In genomic region chr2:166179201-166179600, GRCh38 we compare ENCODE assay signal across 20 cellular contexts. TPM values are rescaled to one million over a fixed set of nuclear protein-coding genes. Genes with fewer than 3 reads are reported as not detected.
DNase-seq lines count a peak whose midpoint lies in the region; ATAC-seq and TF ChIP-seq lines count a peak whose summit lies in the region.
"Had no signal": no experiment of that assay in that cellular context is flagged by ENCODE, and none has a peak within 500 bp of the region (broad histone marks: within the 10 kb centered on the region; RNA-seq: fewer than 3 reads in every experiment).

No MANE protein-coding gene starts in this region.

- H3K4me3 ChIP-seq in ACC112 (ENCODE audit: low read depth, low read length) (peak overlapping the region; percentile 24; the same call in 1 of the 2 replicates), IMR-90 (ENCODE audit: insufficient read depth, low read depth, low read length) (no peak overlapping the region), cardiac fibroblast (replicated peaks in 1 of 2; ENCODE audit: low read depth in 2 of 2, low read length in 2 of 2) (no peak overlapping the region), kidney epithelial cell (ENCODE audit: low read depth, low read length) (no peak overlapping the region)
- H3K4me3 ChIP-seq: BLaER1 treated with 17β-estradiol and CSF1 and Interleukin-3, amounts not matched to agents 10 nM and 100 nM had no signal

- H4K5ac ChIP-seq in IMR-90 (ENCODE audit: low read depth, low read length) = no peak overlapping the region

- in situ Hi-C loops in IMR-90 (cut with MboI; ENCODE audit: low sequenced_read_pairs) = no loop called here

- no peak overlapping the region for H2BK120ac ChIP-seq in IMR-90 (ENCODE audit: low read depth, low read length)

- H4K91ac ChIP-seq in IMR-90 (ENCODE audit: insufficient read depth, low read depth, low read length) = no peak overlapping the region

- H3K27ac ChIP-seq in ACC112 (ENCODE audit: low read depth, low read length) (no peak overlapping the region), IMR-90 (ENCODE audit: insufficient read depth, low read length) (no peak overlapping the region)
- H3K27ac ChIP-seq: BLaER1 treated with 17β-estradiol and CSF1 and Interleukin-3, amounts not matched to agents 10 nM and 100 nM had no signal

- no peak overlapping the region for H3K9ac ChIP-seq in IMR-90 (ENCODE audit: low read depth, low read length)
- H3K9ac ChIP-seq: BLaER1 treated with 17β-estradiol and CSF1 and Interleukin-3, amounts not matched to agents 10 nM and 100 nM had no signal

- CTCF ChIA-PET in IMR-90 (lab: Yijun Ruan, JAX) = interaction anchor here (0.7 to 1.0 kb wide), 4 partner anchors 15 to 546 kb away, joined by 3 to 4 read pairs (median 3); no protein-coding TSS in a partner anchor

- TF ChIP-seq RAD21 in IMR-90 (IDR thresholded peaks at IDR 0.05; ENCODE audit: low read length) = peak; percentile 45

- peak overlapping the region; percentile 55 for H2AFZ ChIP-seq in ACC112 (ENCODE audit: low read length, unreplicated experiment)
- no peak overlapping the region for H2AFZ ChIP-seq in IMR-90 (replicated peaks; ENCODE audit: low read length, poor library complexity)

- H3K79me1 ChIP-seq in IMR-90 (ENCODE audit: low read depth in 1 of 2, low read length in 2 of 2) = no peaks in the 10 kb centered on the region

- no CpG with 5 or more reads among the region's 3 CpGs for WGBS in IMR-90 (ENCODE audit: extremely low coverage in 2 of 2, insufficient read length in 1 of 2), 2 experiments

- H4K8ac ChIP-seq in IMR-90 (ENCODE audit: low read depth in 2 of 2, low read length in 2 of 2) = no peak overlapping the region

- H2AK9ac ChIP-seq in IMR-90 (replicated peaks; ENCODE audit: low read depth, low read length, poor library complexity) = no peak overlapping the region

- H2BK5ac ChIP-seq in IMR-90 (ENCODE audit: low read depth, low read length, poor library complexity, severe bottlenecking) = no peak overlapping the region

- no peak overlapping the region for H2BK20ac ChIP-seq in IMR-90 (ENCODE audit: low read depth, low read length)

- no peak overlapping the region for H3K4ac ChIP-seq in IMR-90 (ENCODE audit: low read depth, low read length)

- ATAC-seq in IMR-90 (ENCODE audit: low read depth) (no peak), HG02840 (IDR thresholded peaks at IDR 0.05; ENCODE audit: low FRiP score, unreplicated experiment) (no peak)
- ATAC-seq: Right ventricle myocardium inferior had no signal

- no peak overlapping the region for H3K4me2 ChIP-seq in IMR-90 (ENCODE audit: low read depth, low read length)
- H3K4me2 ChIP-seq: BLaER1 treated with 17β-estradiol and CSF1 and Interleukin-3, amounts not matched to agents 10 nM and 100 nM had no signal

- H3K9me3 ChIP-seq in IMR-90 (ENCODE audit: control insufficient read depth, insufficient read depth, low read length) = no peaks in the 10 kb centered on the region
- H3K9me3 ChIP-seq: BLaER1 treated with 17β-estradiol and CSF1 and Interleukin-3, amounts not matched to agents 10 nM and 100 nM had no signal

- H4K20me1 ChIP-seq in IMR-90 (ENCODE audit: insufficient read depth, low read length) = no peaks in the 10 kb centered on the region
- H4K20me1 ChIP-seq: BLaER1 treated with 17β-estradiol and CSF1 and Interleukin-3, amounts not matched to agents 10 nM and 100 nM had no signal

- no peak overlapping the region for H3K14ac ChIP-seq in IMR-90 (replicated peaks; ENCODE audit: low read depth, low read length)

- POLR2A ChIA-PET in IMR-90 (lab: Charles Lee; ENCODE audit: unreplicated experiment) = no interaction called here

- no peak overlapping the region for H3K23ac ChIP-seq in IMR-90 (ENCODE audit: low read depth, low read length)

- dilution Hi-C loops in IMR-90 (cut with HindIII; ENCODE audit: low sequenced_read_pairs, unreplicated experiment) = no loop called here

- DNase-seq in IMR-90 = peak; percentile 35
- peak; percentile 52 to 59 for DNase-seq in cardiac fibroblast (ENCODE audit: low read depth in 2 of 2)
- DNase-seq in kidney epithelial cell (ENCODE audit: low read depth) = no peak
- DNase-seq in medulla oblongata (ENCODE audit: extremely low spot score) = no peak
- DNase-seq in T-helper 9 cell = no peak
- DNase-seq in activated CD8-positive, alpha-beta memory T cell treated with anti-CD3 and anti-CD28 coated beads, Interleukin-2, amount 50 U/mL, for 48 hours = no peak
- DNase-seq: activated CD4-positive, alpha-beta memory T cell treated with anti-CD3 and anti-CD28 coated beads for 36 hours; activated effector memory CD4-positive, alpha-beta T cell treated with anti-CD3 and anti-CD28 coated beads, Interleukin-2, amount 50 U/mL, for 16 hours; caudate nucleus; immature natural killer cell; NCI-H1105; NCI-H510A treated with DMSO at 0.1 percent for 48 hours; retina; stimulated activated CD4-positive, alpha-beta T cell treated with anti-CD3 and anti-CD28 coated beads, Interleukin-4, amount 100 ng/mL, for 24 hours; stimulated activated naive CD4-positive, alpha-beta T cell had no signal

- H3K56ac ChIP-seq in IMR-90 (ENCODE audit: extremely low read depth, insufficient read depth, low read length) = no peak overlapping the region

- H3K9me1 ChIP-seq in IMR-90 (ENCODE audit: insufficient read depth, low read length) = 0 out of 2 replicates have a peak, but pooled peaks cover 4% of the 10 kb centered on the region

- H3K18ac ChIP-seq in IMR-90 (ENCODE audit: low read depth, low read length) = no peak overlapping the region

- no peak overlapping the region for H2BK15ac ChIP-seq in IMR-90 (ENCODE audit: low read depth, low read length)

- no peak for TF ChIP-seq POLR2A in IMR-90 (IDR thresholded peaks at IDR 0.05; ENCODE audit: low read depth, low read length)

- H3K27me3 ChIP-seq in ACC112 (ENCODE audit: insufficient read depth, low read length) = no peaks in the 10 kb centered on the region
- no peaks in the 10 kb centered on the region for H3K27me3 ChIP-seq in IMR-90 (ENCODE audit: control insufficient read depth, insufficient read depth, low read length)
- no peaks in the 10 kb centered on the region for H3K27me3 ChIP-seq in kidney epithelial cell (ENCODE audit: control insufficient read depth, insufficient read depth, low read length)
- H3K27me3 ChIP-seq: BLaER1 treated with 17β-estradiol and CSF1 and Interleukin-3, amounts not matched to agents 10 nM and 100 nM had no signal

- no peak overlapping the region for H2AK5ac ChIP-seq in IMR-90 (ENCODE audit: low read depth, low read length)

- H3K4me1 ChIP-seq in ACC112 (ENCODE audit: control insufficient read depth, insufficient read depth, low read length, unreplicated experiment) = peaks cover 12% of the 10 kb centered on the region
- H3K4me1 ChIP-seq in IMR-90 (ENCODE audit: control insufficient read depth, insufficient read depth, low read length) = no peaks in the 10 kb centered on the region

- H3K79me2 ChIP-seq in ACC112 (ENCODE audit: control insufficient read depth, insufficient read depth, low read length, unreplicated experiment) = no peaks in the 10 kb centered on the region

- H3K36me3 ChIP-seq in ACC112 (ENCODE audit: insufficient read depth, low read length) (no peaks in the 10 kb centered on the region), IMR-90 (ENCODE audit: control insufficient read depth, insufficient read depth, low read length) (no peaks in the 10 kb centered on the region), kidney epithelial cell (ENCODE audit: control insufficient read depth, insufficient read depth, low read length) (no peaks in the 10 kb centered on the region)
- H3K36me3 ChIP-seq: BLaER1 treated with 17β-estradiol and CSF1 and Interleukin-3, amounts not matched to agents 10 nM and 100 nM had no signal

- intact Hi-C loops in IMR-90 (cut with micrococcal nuclease) = loop anchor here (1.0 kb wide), 2 partner anchors 205 to 337 kb away; no protein-coding TSS in a partner anchor

- BruUV-seq in IMR-90 (replicated peaks; lab: Mats Ljungman, UMichigan) = no TSS peak

- TF ChIP-seq CTCF in IMR-90 (conservative IDR thresholded peaks at IDR 0.05; ENCODE audit: low read depth, low read length) = peak; percentile 54
- TF ChIP-seq CTCF in cardiac fibroblast (IDR thresholded peaks at IDR 0.05; ENCODE audit: low read depth, low read length) = peak; percentile 17
- TF ChIP-seq CTCF in kidney epithelial cell (IDR thresholded peaks at IDR 0.05; ENCODE audit: insufficient read depth, low read length, poor library complexity, severe bottlenecking) = peak; percentile 12

TF ChIP-seq in IMR-90, 13 proteins besides CTCF, POLR2A, EP300 and RAD21:
- no peak for TF ChIP-seq NFE2L2 (IDR thresholded peaks at IDR 0.05; ENCODE audit: low read depth, low read length)
- no peak for TF ChIP-seq MAFK (IDR thresholded peaks at IDR 0.05; ENCODE audit: low read depth, low read length)
- no peak for TF ChIP-seq RCOR1 (IDR thresholded peaks at IDR 0.05; ENCODE audit: insufficient replicate concordance, low read length)
- TF ChIP-seq ELK1 (IDR thresholded peaks at IDR 0.05; ENCODE audit: borderline replicate concordance, low read depth, low read length) = no peak
- TF ChIP-seq SMC3 (IDR thresholded peaks at IDR 0.05; ENCODE audit: low read depth, low read length) = peak; percentile 31; the same call in 1 of the 2 replicates

RNA-seq across cellular contexts. Expression of gene SCN1A, which starts 51.4 kb away (rescaled TPM):
- total RNA-seq in IMR-90 (2012; rRNA removed) (under 0.01 TPM in 2 replicates), kidney epithelial cell (not detected in 2 replicates)
- polyA plus RNA-seq in IMR-90 (2012; rRNA removed) = not detected in 2 replicates
- polyA plus RNA-seq in IMR-90 (2012; cell fraction: cytosol; rRNA removed) = not detected in 2 replicates
- 0.01 and 0.10 TPM in 2 replicates for polyA plus RNA-seq in IMR-90 (2012; cell fraction: nucleus; rRNA removed; ENCODE audit: low replicate concordance)
- total RNA-seq: activated CD4-positive, alpha-beta memory T cell treated with anti-CD3 and anti-CD28 coated beads for 36 hours had no signal
- polyA plus RNA-seq: esophagus, immature natural killer cell had no signal

Comparison
In these comparisons a context has a peak if more than half of its experiments do, and no peak if none do; other contexts are left out.
1. DNase-seq: peak in IMR-90 (single experiment) and cardiac fibroblast (2 of 2); none in kidney epithelial cell (single experiment), medulla oblongata (single experiment), T-helper 9 cell (single experiment) and activated CD8-positive, alpha-beta memory T cell treated with anti-CD3 and anti-CD28 coated beads, Interleukin-2, amount 50 U/mL, for 48 hours (single experiment).
2. Peak in every context shown above with its lines, with median percentiles within 50 percentile points of each other: CTCF ChIP-seq.